ENCODE assay signal across 8 cellular contexts in the genomic region with DNA sequence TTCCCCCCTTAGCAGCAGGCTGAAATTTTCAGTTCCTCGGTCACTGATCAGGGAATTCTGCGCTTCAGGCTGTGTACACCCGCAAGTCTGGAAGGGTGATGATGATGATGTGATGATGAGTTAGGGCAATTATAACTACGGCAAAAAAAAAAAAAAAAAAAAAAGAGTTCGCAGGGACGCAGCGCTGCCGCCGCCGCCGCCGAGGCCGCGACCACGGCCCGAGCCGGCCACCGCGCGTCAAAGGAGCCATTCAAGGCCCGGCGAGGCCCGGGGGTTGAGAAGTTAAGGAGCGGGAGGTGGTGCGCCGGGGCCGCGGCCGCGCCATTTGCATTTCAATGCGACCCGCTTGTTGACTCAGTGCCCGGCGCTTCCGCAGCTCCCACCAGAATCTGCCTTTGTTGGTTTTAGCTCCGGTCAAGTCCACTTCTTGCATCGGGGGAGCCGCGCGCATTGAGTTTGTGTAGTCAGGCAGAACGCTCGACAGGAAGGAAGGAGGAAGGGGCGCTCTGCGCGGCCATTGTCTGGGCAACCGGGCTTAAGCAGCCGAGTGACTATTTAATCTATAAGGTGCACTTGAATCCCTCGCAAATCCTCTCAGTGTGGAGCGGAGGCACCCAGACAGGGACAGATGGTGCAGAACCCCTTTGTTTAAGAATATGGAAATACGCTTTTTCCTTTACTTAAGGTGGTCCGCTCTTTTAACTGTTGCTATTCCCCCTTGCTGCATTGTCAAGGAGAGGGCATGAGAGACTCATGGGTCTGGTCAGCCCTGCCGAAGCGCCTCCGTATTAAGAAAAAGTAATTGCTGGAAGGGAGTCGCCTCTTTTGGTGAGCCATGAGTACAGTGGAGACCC.
DNase-seq lines count a peak whose midpoint lies in the region; ATAC-seq and TF ChIP-seq lines count a peak whose summit lies in the region.

No MANE protein-coding gene starts in this region.

- H3K4me1 ChIP-seq in left ventricle myocardium inferior (peaks cover 13% of the 10 kb centered on the region), ovary (ENCODE audit: insufficient read depth) (no peaks in the 10 kb centered on the region)

- H3K9me3 ChIP-seq in left ventricle myocardium inferior (replicated peaks): no peaks in the 10 kb centered on the region
- H3K9me3 ChIP-seq in ovary: no peaks in the 10 kb centered on the region

- ATAC-seq in HG02885 (IDR thresholded peaks at IDR 0.05; ENCODE audit: poor library complexity, unreplicated experiment): peak; percentile 61
- no peak for ATAC-seq in HG02840 (IDR thresholded peaks at IDR 0.05; ENCODE audit: low FRiP score, unreplicated experiment)

- no peaks in the 10 kb centered on the region for H3K36me3 ChIP-seq in left ventricle myocardium inferior
- H3K36me3 ChIP-seq in ovary: no peaks in the 10 kb centered on the region

- no peak for TF ChIP-seq POLR2A in ovary (IDR thresholded peaks at IDR 0.05)

- peak; percentile 75 for DNase-seq in DMS 273 (lab: John Stamatoyannopoulos, UW; ENCODE audit: unreplicated experiment)
- DNase-seq in DMS 273 treated with DMSO at 0.1 percent for 48 hours (lab: John Stamatoyannopoulos, UW): no peak
- DNase-seq in NCI-H748 (lab: John Stamatoyannopoulos, UW; ENCODE audit: unreplicated experiment): peak; percentile 98
- peak in 56 of 58 donors; percentile 16 to 86 (median 54) for DNase-seq in anterior cingulate cortex (lab: John Stamatoyannopoulos, UW)
- DNase-seq in left ventricle myocardium inferior: peak; percentile 67
- DNase-seq in ovary: peak; percentile 35 to 74 (median 55)

- H3K27ac ChIP-seq in left ventricle myocardium inferior (replicated peaks) (peak overlapping the region; percentile 77), ovary (no peak overlapping the region)

- WGBS in ovary, 3 donors: 1 to 2% (median 2%) methylated on average over 55 of the region's 55 CpGs

- intact Hi-C loops in left ventricle myocardium inferior (cut with micrococcal nuclease): no loop called here
- intact Hi-C loops in ovary (cut with DNase I): no loop called here

- TF ChIP-seq CTCF in left ventricle myocardium inferior (IDR thresholded peaks at IDR 0.05; ENCODE audit: borderline replicate concordance): no peak
- TF ChIP-seq CTCF in ovary (IDR thresholded peaks at IDR 0.05): no peak

- H3K27me3 ChIP-seq in left ventricle myocardium inferior (ENCODE audit: low read depth) (no peaks in the 10 kb centered on the region), ovary (no peaks in the 10 kb centered on the region)

- peak overlapping the region; percentile 72 for H3K4me3 ChIP-seq in left ventricle myocardium inferior
- peak overlapping the region; percentile 47 for H3K4me3 ChIP-seq in ovary

- TF ChIP-seq EP300 in ovary (IDR thresholded peaks at IDR 0.05): no peak
